In the genomic region with DNA sequence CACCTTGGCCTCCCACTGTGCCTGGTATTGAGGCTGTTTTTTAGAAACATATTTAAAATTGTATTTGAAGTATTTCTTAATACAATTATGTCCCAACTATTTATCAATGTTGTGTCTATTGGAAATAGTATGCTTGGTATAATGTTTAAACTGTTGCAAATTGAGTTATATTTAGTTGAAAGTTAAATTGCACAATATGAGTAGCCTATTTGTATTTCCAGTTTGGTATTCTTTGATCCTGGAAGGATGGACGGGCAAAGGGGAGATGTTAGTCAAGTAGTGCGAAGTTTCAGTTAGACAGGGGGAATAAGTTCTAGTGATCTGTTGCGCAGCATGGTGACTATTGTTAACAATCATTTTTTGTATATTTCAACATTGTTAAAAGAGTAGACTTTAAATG, we compare ENCODE assay signal across 27 cellular contexts.
"Had no signal": no experiment of that assay in that cellular context is flagged by ENCODE, and none has a peak within 500 bp of the region (broad histone marks: within the 10 kb centered on the region; RNA-seq: fewer than 3 reads in every experiment).

No MANE protein-coding gene starts in this region.

- H3K36me3 ChIP-seq: thoracic aorta, thyroid gland, transverse colon, upper lobe of left lung, upper lobe of right lung, uterus, vagina had no signal

- FAIRE-seq: urothelium cell line had no signal

- H3K9me3 ChIP-seq: suprapubic skin, testis, thoracic aorta, thyroid gland, tibial artery, uterus, vagina had no signal

- H3K27me3 ChIP-seq: stomach, suprapubic skin, testis, thyroid gland, tibial artery, tibial nerve, transverse colon, upper lobe of left lung, upper lobe of right lung, uterus, vagina had no signal

- H3K4me1 ChIP-seq: stomach, suprapubic skin, testis, thyroid gland, tibial artery, tibial nerve, transverse colon, upper lobe of left lung, upper lobe of right lung, uterus, vagina had no signal

- H3K4me3 ChIP-seq: stomach, suprapubic skin, testis, thoracic aorta, thyroid gland, tibial artery, tibial nerve, transverse colon, upper lobe of left lung, upper lobe of right lung, uterus, vagina had no signal

- ATAC-seq: stimulated activated effector memory CD8-positive, alpha-beta T cell treated with anti-CD3 and anti-CD28 coated beads, Interleukin-12 subunit alpha, Interleukin-12 subunit beta, amount 100 ng/mL, for 72 hours; stimulated activated memory B cell treated with anti-CD40 and anti-IgM and Interleukin-4, amounts not matched to agents 10 μg/mL and 1 μg/mL and 100 μg/mL, for 72 hours; stimulated activated naive B cell treated with anti-CD40 and anti-IgM and Interleukin-4, amounts not matched to agents 10 μg/mL and 1 μg/mL and 100 μg/mL, for 72 hours; stimulated activated naive CD8-positive, alpha-beta T cell treated with anti-CD3 and anti-CD28 coated beads, Interleukin-15, amount 100 ng/mL, for 72 hours; stimulated activated naive CD8-positive, alpha-beta T cell treated with anti-CD3 and anti-CD28 coated beads, Interleukin-15, Interleukin-2, amounts not matched to agents 100 U/mL and 50 U/mL, for 24 hours; upper lobe of right lung had no signal

- H3K27ac ChIP-seq: stomach, suprapubic skin, testis, thoracic aorta, thyroid gland, tibial artery, tibial nerve, transverse colon, upper lobe of left lung, upper lobe of right lung, uterus, vagina had no signal

- DNase-seq: stimulated activated CD4-positive, alpha-beta T cell treated with anti-CD3 and anti-CD28 coated beads, Interleukin-2, amount 100 ng/mL, for 48 hours; stimulated activated CD4-positive, alpha-beta T cell treated with anti-CD3 and anti-CD28 coated beads, Interleukin-4, amount 100 ng/mL, for 1 hour; stimulated activated CD4-positive, alpha-beta T cell treated with anti-CD3 and anti-CD28 coated beads, Interleukin-4, amount 100 ng/mL, for 24 hours; stimulated activated CD4-positive, alpha-beta T cell treated with anti-CD3 and anti-CD28 coated beads, Interleukin-4, amount 100 ng/mL, for 4 hours; stimulated activated CD8-positive, alpha-beta memory T cell treated with anti-CD3 and anti-CD28 coated beads, Interleukin-4, amount 100 ng/mL, for 48 hours; stimulated activated naive B cell treated with anti-CD40 and anti-IgM and Interleukin-4, amounts not matched to agents 10 μg/mL and 1 μg/mL and 100 μg/mL, for 72 hours; stimulated activated naive CD4-positive, alpha-beta T cell; stimulated activated naive CD4-positive, alpha-beta T cell treated with Interleukin-2 at 50 U/mL for 16 hours; stimulated activated naive CD8-positive, alpha-beta T cell treated with anti-CD3 and anti-CD28 coated beads, Interleukin-15, amount 100 ng/mL, for 72 hours; stimulated activated naive CD8-positive, alpha-beta T cell treated with anti-CD3 and anti-CD28 coated beads, Interleukin-15, Interleukin-2, amounts not matched to agents 100 U/mL and 50 U/mL, for 24 hours; stomach; substantia nigra; testis; thyroid gland; tibial artery; transverse colon; trophoblast cell; upper lobe of left lung; upper lobe of right lung; uterus had no signal
